In the genomic region with DNA sequence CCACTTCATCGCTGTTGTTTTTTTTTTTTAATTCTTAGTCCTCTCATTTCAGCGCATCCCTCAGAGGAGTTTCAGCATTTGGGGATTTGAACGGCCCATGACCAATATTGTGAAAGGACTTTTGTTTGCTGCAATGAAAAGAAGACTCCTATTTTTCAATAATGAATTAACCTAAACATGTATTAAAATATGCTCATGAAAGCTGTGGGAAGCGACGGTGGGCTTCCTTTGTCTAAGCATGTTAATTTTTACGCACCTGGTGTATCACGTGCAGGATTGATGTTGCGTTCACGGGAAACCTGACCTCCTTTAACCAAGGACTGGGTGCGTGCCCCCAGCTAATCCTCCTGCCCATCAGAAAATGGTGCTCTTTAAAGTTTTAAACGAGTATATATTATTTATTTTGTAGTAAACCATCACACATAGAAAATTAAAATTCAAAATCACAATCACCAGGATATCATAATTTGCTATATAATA, we compare ENCODE assay signal across 8 cellular contexts. TPM values are rescaled to one million over a fixed set of nuclear protein-coding genes. Genes with fewer than 3 reads are reported as not detected.
DNase-seq lines count a peak whose midpoint lies in the region; ATAC-seq and TF ChIP-seq lines count a peak whose summit lies in the region.

No MANE protein-coding gene starts in this region.

- H3K79me2 ChIP-seq in ACC112 (ENCODE audit: control insufficient read depth, insufficient read depth, low read length, unreplicated experiment): no peaks in the 10 kb centered on the region

- TF ChIP-seq CTCF in ascending aorta (IDR thresholded peaks at IDR 0.05): no peak

- H3K27me3 ChIP-seq in ACC112 (ENCODE audit: insufficient read depth, low read length) (peaks cover 19% of the 10 kb centered on the region), ascending aorta (no peaks in the 10 kb centered on the region)

- intact Hi-C loops in ascending aorta (cut with DNase I): loop anchor here (5.0 kb wide), 2 partner anchors 40 to 555 kb away; no protein-coding TSS in a partner anchor

- H3K27ac ChIP-seq in ACC112 (ENCODE audit: low read depth, low read length) (no peak overlapping the region), ascending aorta (peak overlapping the region in 1 of 2 donors; percentile 68), mesodermal cell (ENCODE audit: low read depth, low read length, severe bottlenecking) (no peak overlapping the region)

- peak; percentile 10 for ATAC-seq in GM21576 (IDR thresholded peaks at IDR 0.05; ENCODE audit: unreplicated experiment)

- peak overlapping the region; percentile 97 for H2AFZ ChIP-seq in ACC112 (ENCODE audit: low read length, unreplicated experiment)

- H3K4me1 ChIP-seq in ACC112 (ENCODE audit: control insufficient read depth, insufficient read depth, low read length, unreplicated experiment): no peaks in the 10 kb centered on the region
- H3K4me1 ChIP-seq in ascending aorta: peaks cover 0 to 2% of the 10 kb centered on the region in 2 donors
- H3K4me1 ChIP-seq in mesodermal cell (ENCODE audit: control insufficient read depth, insufficient read depth, low read length, poor library complexity, severe bottlenecking): no peaks in the 10 kb centered on the region

- WGBS in mesodermal cell (ENCODE audit: insufficient coverage in 2 of 2), 2 experiments: 60 to 63% methylated on average over 4 to 6 of the region's 11 CpGs

- no peaks in the 10 kb centered on the region for H3K36me3 ChIP-seq in ACC112 (ENCODE audit: insufficient read depth, low read length)
- no peaks in the 10 kb centered on the region for H3K36me3 ChIP-seq in ascending aorta
- H3K36me3 ChIP-seq in mesodermal cell (ENCODE audit: control insufficient read depth, insufficient read depth, low read length): no peaks in the 10 kb centered on the region

- H3K9me3 ChIP-seq in ascending aorta (no peaks in the 10 kb centered on the region), mesodermal cell (ENCODE audit: control insufficient read depth, low read length) (no peaks in the 10 kb centered on the region)

- H3K4me3 ChIP-seq in ACC112 (ENCODE audit: low read depth, low read length): peak overlapping the region; percentile 98
- H3K4me3 ChIP-seq in ascending aorta: peak overlapping the region; percentile 66 to 97
- H3K4me3 ChIP-seq in mesodermal cell (ENCODE audit: extremely low read depth, insufficient read depth, low read length, poor library complexity, severe bottlenecking): peak overlapping the region; percentile 61

- DNase-seq in ascending aorta (ENCODE audit: low spot score in 2 of 2) (no peak), NCI-H1105 (lab: John Stamatoyannopoulos, UW) (no peak), medulla oblongata (ENCODE audit: extremely low spot score) (no peak), NCI-H524 (lab: John Stamatoyannopoulos, UW) (no peak), anterior cingulate cortex (lab: John Stamatoyannopoulos, UW) (no peak)

RNA-seq across cellular contexts. Expression of gene CCDC110, which starts 0.6 kb away (rescaled TPM):
- not detected for total RNA-seq in ascending aorta
- 0.66 TPM for polyA plus RNA-seq in mesodermal cell (2013, experiment 1 of 2)
- 0.56 TPM for polyA plus RNA-seq in mesodermal cell (2013, experiment 2 of 2)

RNA-seq across cellular contexts. Expression of gene UFSP2, which starts 46.3 kb away (rescaled TPM):
- total RNA-seq in ascending aorta: 8.6 TPM
- polyA plus RNA-seq in mesodermal cell (2013, experiment 1 of 2): 35.2 TPM
- polyA plus RNA-seq in mesodermal cell (2013, experiment 2 of 2): 33.0 TPM
